Comparison of ENCODE assay signal across 22 cellular contexts in the genomic region with DNA sequence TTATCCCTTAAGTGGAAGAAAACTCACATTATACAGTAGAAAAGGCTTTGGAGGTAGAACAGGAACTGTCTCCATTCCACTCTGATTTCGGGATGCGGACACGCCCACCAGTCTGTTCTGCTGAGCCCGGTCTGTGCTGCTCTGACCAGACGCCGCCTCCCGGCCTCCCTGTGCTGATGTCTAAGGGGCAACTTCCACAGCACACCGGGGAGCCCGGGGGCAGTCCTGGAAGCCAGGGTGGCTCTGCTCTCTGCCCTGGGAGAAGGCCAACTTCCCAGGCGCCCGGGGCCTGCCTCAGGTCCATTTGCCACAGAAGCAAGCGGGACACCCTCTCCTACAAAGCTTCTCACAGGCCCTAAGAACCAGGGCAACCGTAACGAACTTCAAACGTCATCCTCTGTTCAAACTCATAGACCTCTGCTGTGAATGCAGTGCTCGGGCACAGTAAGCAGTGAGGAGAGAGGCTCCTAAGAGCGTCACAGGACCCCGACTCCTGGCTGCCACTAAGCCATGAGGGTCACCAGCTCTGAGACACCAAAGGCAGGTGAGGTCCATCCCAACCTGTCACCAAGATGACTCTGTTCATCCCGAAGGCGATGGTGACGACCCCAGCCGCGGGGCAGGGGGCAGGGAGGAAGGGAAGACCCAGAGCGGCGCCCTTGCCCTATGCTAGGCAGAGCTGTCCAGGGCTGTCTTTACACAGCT.
"Had no signal": no experiment of that assay in that cellular context is flagged by ENCODE, and none has a peak within 500 bp of the region (broad histone marks: within the 10 kb centered on the region; RNA-seq: fewer than 3 reads in every experiment).

No MANE protein-coding gene starts in this region.

- ATAC-seq: activated CD4-positive, alpha-beta T cell treated with anti-CD3 and anti-CD28 coated beads for 36 hours; activated T-cell treated with anti-CD3 and anti-CD28 coated beads, Interleukin-2, amount 50 U/mL, for 72 hours; foreskin keratinocyte; left ventricle myocardium superior; natural killer cell; T-helper 17 cell had no signal

- H3K36me3 ChIP-seq: right atrium auricular region had no signal

- DNase-seq: activated CD4-positive, alpha-beta memory T cell treated with anti-CD3 and anti-CD28 coated beads for 36 hours; activated CD4-positive, alpha-beta T cell treated with anti-CD3 and anti-CD28 coated beads for 36 hours; activated gamma-delta T cell treated with Interleukin-2 at 50 U/mL for 16 hours; activated T-cell treated with anti-CD3 and anti-CD28 coated beads, Interleukin-2, amount 50 U/mL, for 72 hours; amniotic stem cell; cortex of kidney; effector memory CD4-positive, alpha-beta T cell; foreskin keratinocyte; kidney glomerular epithelial cell; left ventricle myocardium superior; mesendoderm; natural killer cell; nucleus accumbens; stimulated activated CD4-positive, alpha-beta T cell treated with anti-CD3 and anti-CD28 coated beads, Interleukin-15, amount 100 ng/mL, for 24 hours; stimulated activated CD4-positive, alpha-beta T cell treated with anti-CD3 and anti-CD28 coated beads, Interleukin-4, amount 100 ng/mL, for 1 hour; stimulated activated naive CD4-positive, alpha-beta T cell treated with Interleukin-2 at 50 U/mL for 16 hours; T-helper 17 cell; WERI-Rb-1 had no signal

- H3K27me3 Mint-ChIP-seq: activated CD4-positive, alpha-beta memory T cell treated with anti-CD3 and anti-CD28 coated beads for 36 hours; activated CD4-positive, alpha-beta T cell treated with anti-CD3 and anti-CD28 coated beads for 36 hours; activated naive CD8-positive, alpha-beta T cell; progenitor cell of endocrine pancreas; T-helper 17 cell had no signal

- H3K9me3 Mint-ChIP-seq: activated CD4-positive, alpha-beta memory T cell treated with anti-CD3 and anti-CD28 coated beads for 36 hours; activated T-cell treated with anti-CD3 and anti-CD28 coated beads, Interleukin-2, amount 50 U/mL, for 72 hours; natural killer cell had no signal

- H3K9me3 ChIP-seq: right atrium auricular region, suprapubic skin had no signal

- H3K4me3 ChIP-seq: right atrium auricular region, suprapubic skin had no signal

- H3K4me3 Mint-ChIP-seq: activated CD4-positive, alpha-beta memory T cell treated with anti-CD3 and anti-CD28 coated beads for 36 hours; activated CD4-positive, alpha-beta T cell treated with anti-CD3 and anti-CD28 coated beads for 36 hours; activated naive CD8-positive, alpha-beta T cell; activated T-cell treated with anti-CD3 and anti-CD28 coated beads, Interleukin-2, amount 50 U/mL, for 72 hours; natural killer cell had no signal

- H3K27ac Mint-ChIP-seq: activated CD4-positive, alpha-beta memory T cell treated with anti-CD3 and anti-CD28 coated beads for 36 hours; activated CD4-positive, alpha-beta T cell treated with anti-CD3 and anti-CD28 coated beads for 36 hours; activated naive CD8-positive, alpha-beta T cell; activated T-cell treated with anti-CD3 and anti-CD28 coated beads, Interleukin-2, amount 50 U/mL, for 72 hours had no signal

- H3K4me1 ChIP-seq: foreskin keratinocyte had no signal

- H3K27ac ChIP-seq: foreskin keratinocyte, right atrium auricular region, suprapubic skin, WERI-Rb-1 had no signal

- H3K36me3 Mint-ChIP-seq: activated naive CD8-positive, alpha-beta T cell; natural killer cell had no signal

- H3K27me3 ChIP-seq: foreskin keratinocyte, right atrium auricular region, suprapubic skin had no signal
